Comparison of ENCODE assay signal across 17 cellular contexts in the genomic region with DNA sequence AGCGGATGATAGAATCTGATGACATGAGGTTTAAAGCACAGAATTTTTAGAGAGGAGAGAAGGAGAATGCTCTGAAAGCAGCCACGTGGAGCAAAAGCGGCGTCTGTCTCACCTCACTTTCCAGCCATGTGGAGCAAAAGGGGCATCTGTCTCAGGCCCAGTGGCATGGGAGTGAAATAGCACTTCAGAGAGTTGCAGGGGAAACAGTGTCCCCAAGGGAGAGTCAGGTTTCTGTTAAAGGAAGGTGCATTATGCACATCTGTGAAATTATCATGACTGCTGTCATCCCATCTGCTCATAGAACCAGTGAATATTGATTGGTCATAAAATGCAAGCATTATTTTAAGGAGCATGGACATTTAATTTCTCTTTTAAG.
DNase-seq lines count a peak whose midpoint lies in the region; ATAC-seq and TF ChIP-seq lines count a peak whose summit lies in the region.
"Had no signal": no experiment of that assay in that cellular context is flagged by ENCODE, and none has a peak within 500 bp of the region (broad histone marks: within the 10 kb centered on the region; RNA-seq: fewer than 3 reads in every experiment).

No MANE protein-coding gene starts in this region.

- TF ChIP-seq POLR2A in esophagus muscularis mucosa (IDR thresholded peaks at IDR 0.05; ENCODE audit: low read depth), result no peak

- H3K4me3 ChIP-seq in esophagus muscularis mucosa, result no peak overlapping the region
- H3K4me3 ChIP-seq in effector memory CD4-positive, alpha-beta T cell (ENCODE audit: insufficient read depth, low read depth, low read length, poor library complexity, severe bottlenecking), result no peak overlapping the region
- H3K4me3 ChIP-seq: lung, Peyer's patch had no signal

- intact Hi-C loops in esophagus muscularis mucosa (cut with DNase I), result no loop called here

- no peaks in the 10 kb centered on the region for H3K27me3 ChIP-seq in esophagus muscularis mucosa
- H3K27me3 ChIP-seq in effector memory CD4-positive, alpha-beta T cell (replicated peaks; ENCODE audit: control insufficient read depth, insufficient read depth, low read length, poor library complexity, severe bottlenecking), result no peaks in the 10 kb centered on the region
- H3K27me3 ChIP-seq: Peyer's patch had no signal

- TF ChIP-seq EP300 in esophagus muscularis mucosa (IDR thresholded peaks at IDR 0.05), result no peak

- peak; percentile 83 for DNase-seq in NCI-H2107 treated with DMSO at 0.1 percent for 48 hours (lab: John Stamatoyannopoulos, UW; ENCODE audit: unreplicated experiment)
- peak; percentile 72 for DNase-seq in esophagus muscularis mucosa (ENCODE audit: extremely low spot score)
- DNase-seq in dermis blood vessel endothelial cell, result no peak
- no peak for DNase-seq in cerebellar cortex (ENCODE audit: low spot score)
- no peak for DNase-seq in effector memory CD4-positive, alpha-beta T cell
- DNase-seq: activated CD8-positive, alpha-beta memory T cell treated with anti-CD3 and anti-CD28 coated beads, Interleukin-2, amount 50 U/mL, for 48 hours; C1 segment of cervical spinal cord; DND-41; foreskin melanocyte; H7; Peyer's patch; T-cell had no signal

- 87% methylated on average over 4 of the region's 4 CpGs for WGBS in esophagus muscularis mucosa

- no peaks in the 10 kb centered on the region for H3K9me3 ChIP-seq in esophagus muscularis mucosa
- no peaks in the 10 kb centered on the region for H3K9me3 ChIP-seq in effector memory CD4-positive, alpha-beta T cell (ENCODE audit: control insufficient read depth, low read length)
- H3K9me3 ChIP-seq: Peyer's patch had no signal

- no peak overlapping the region for H3K27ac ChIP-seq in esophagus muscularis mucosa (replicated peaks in 1 of 4)
- H3K27ac ChIP-seq in effector memory CD4-positive, alpha-beta T cell (ENCODE audit: insufficient read depth, low read length, poor library complexity, severe bottlenecking), result no peak overlapping the region
- H3K27ac ChIP-seq: Peyer's patch had no signal

- H3K36me3 ChIP-seq in esophagus muscularis mucosa, result no peaks in the 10 kb centered on the region
- H3K36me3 ChIP-seq in effector memory CD4-positive, alpha-beta T cell (ENCODE audit: control insufficient read depth, insufficient read depth, low read length), result no peaks in the 10 kb centered on the region
- H3K36me3 ChIP-seq: Peyer's patch had no signal

- ATAC-seq in GM18861 (IDR thresholded peaks at IDR 0.05; ENCODE audit: unreplicated experiment) (peak; percentile 80), HG02759 (IDR thresholded peaks at IDR 0.05; ENCODE audit: unreplicated experiment) (peak; percentile 58), HG02970 (IDR thresholded peaks at IDR 0.05; ENCODE audit: low FRiP score, unreplicated experiment) (no peak)
- ATAC-seq: activated CD4-positive, CD25-positive, alpha-beta regulatory T cell treated with anti-CD3 and anti-CD28 coated beads, Interleukin-2, amount 50 U/mL, for 24 hours; T-cell had no signal

- H3K4me1 ChIP-seq in esophagus muscularis mucosa, result no peaks in the 10 kb centered on the region
- no peaks in the 10 kb centered on the region for H3K4me1 ChIP-seq in effector memory CD4-positive, alpha-beta T cell (ENCODE audit: control insufficient read depth, insufficient read depth, low read length, poor library complexity, severe bottlenecking)
- H3K4me1 ChIP-seq: Peyer's patch had no signal

- no peak for TF ChIP-seq CTCF in esophagus muscularis mucosa (IDR thresholded peaks at IDR 0.05)

Comparison
In these comparisons a context has a peak if more than half of its experiments do, and no peak if none do; other contexts are left out.
1. DNase-seq: peak in NCI-H2107 treated with DMSO at 0.1 percent for 48 hours (single experiment) and esophagus muscularis mucosa (single experiment); none in dermis blood vessel endothelial cell (single experiment), cerebellar cortex (single experiment) and effector memory CD4-positive, alpha-beta T cell (0 of 3).